ENCODE assay signal across 2 cellular contexts in the genomic region with DNA sequence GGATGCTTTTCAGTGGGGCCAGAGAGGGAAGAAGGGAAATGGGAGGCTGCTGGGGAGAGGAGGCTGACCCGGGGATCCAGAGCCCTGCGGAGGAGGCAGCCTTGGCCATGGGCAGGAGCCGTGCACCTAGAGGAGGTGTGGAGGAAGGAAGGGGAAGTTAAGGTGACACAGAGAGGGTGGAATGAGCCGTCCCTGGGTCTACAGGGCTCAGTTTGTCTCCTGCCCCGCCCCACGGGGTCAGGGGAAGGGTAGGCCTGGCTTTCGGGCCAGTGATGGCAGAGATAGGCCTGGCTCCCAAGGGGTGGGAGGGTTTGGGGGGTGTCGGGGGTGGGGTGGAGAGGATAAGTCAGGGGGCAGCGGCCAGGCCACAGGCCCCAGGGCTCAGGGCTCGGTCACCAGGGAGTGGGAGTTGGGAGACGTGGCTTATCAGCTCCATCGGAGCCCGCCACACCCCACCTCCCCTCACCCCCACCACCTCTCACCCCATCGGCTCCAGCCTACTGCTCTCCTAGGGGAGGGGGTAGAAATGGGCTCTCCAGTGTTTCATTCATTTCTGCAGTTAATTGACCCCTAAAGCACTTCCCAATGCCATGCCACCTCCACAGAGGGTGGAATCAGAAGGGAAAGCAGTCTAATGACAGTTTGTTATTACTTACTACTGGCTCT.
TF ChIP-seq lines count a peak whose summit lies in the region.

No MANE protein-coding gene starts in this region.

TF ChIP-seq in HepG2, 621 proteins besides CTCF, POLR2A, EP300 and RAD21:
- no peak for TF ChIP-seq PCBP2 (optimal IDR thresholded peaks at IDR 0.05; ENCODE audit: low read depth, low read length, poor library complexity, severe bottlenecking)
- TF ChIP-seq, protein P1, sequence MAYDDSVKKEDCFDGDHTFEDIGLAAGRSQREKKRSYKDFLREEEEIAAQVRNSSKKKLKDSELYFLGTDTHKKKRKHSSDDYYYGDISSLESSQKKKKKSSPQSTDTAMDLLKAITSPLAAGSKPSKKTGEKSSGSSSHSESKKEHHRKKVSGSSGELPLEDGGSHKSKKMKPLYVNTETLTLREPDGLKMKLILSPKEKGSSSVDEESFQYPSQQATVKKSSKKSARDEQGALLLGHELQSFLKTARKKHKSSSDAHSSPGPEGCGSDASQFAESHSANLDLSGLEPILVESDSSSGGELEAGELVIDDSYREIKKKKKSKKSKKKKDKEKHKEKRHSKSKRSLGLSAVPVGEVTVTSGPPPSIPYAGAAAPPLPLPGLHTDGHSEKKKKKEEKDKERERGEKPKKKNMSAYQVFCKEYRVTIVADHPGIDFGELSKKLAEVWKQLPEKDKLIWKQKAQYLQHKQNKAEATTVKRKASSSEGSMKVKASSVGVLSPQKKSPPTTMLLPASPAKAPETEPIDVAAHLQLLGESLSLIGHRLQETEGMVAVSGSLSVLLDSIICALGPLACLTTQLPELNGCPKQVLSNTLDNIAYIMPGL (CRISPR knock-in tag; IDR thresholded peaks at IDR 0.05; ENCODE audit: borderline replicate concordance in 1 of 2, low read depth in 1 of 2): no peak
- TF ChIP-seq, protein P2, sequence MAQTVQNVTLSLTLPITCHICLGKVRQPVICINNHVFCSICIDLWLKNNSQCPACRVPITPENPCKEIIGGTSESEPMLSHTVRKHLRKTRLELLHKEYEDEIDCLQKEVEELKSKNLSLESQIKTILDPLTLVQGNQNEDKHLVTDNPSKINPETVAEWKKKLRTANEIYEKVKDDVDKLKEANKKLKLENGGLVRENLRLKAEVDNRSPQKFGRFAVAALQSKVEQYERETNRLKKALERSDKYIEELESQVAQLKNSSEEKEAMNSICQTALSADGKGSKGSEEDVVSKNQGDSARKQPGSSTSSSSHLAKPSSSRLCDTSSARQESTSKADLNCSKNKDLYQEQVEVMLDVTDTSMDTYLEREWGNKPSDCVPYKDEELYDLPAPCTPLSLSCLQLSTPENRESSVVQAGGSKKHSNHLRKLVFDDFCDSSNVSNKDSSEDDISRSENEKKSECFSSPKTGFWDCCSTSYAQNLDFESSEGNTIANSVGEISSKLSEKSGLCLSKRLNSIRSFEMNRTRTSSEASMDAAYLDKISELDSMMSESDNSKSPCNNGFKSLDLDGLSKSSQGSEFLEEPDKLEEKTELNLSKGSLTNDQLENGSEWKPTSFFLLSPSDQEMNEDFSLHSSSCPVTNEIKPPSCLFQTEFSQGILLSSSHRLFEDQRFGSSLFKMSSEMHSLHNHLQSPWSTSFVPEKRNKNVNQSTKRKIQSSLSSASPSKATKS (CRISPR knock-in tag; IDR thresholded peaks at IDR 0.05): no peak
- no peak for TF ChIP-seq ATRX (CRISPR knock-in tag; IDR thresholded peaks at IDR 0.05; ENCODE audit: borderline replicate concordance)
- TF ChIP-seq, protein P3, sequence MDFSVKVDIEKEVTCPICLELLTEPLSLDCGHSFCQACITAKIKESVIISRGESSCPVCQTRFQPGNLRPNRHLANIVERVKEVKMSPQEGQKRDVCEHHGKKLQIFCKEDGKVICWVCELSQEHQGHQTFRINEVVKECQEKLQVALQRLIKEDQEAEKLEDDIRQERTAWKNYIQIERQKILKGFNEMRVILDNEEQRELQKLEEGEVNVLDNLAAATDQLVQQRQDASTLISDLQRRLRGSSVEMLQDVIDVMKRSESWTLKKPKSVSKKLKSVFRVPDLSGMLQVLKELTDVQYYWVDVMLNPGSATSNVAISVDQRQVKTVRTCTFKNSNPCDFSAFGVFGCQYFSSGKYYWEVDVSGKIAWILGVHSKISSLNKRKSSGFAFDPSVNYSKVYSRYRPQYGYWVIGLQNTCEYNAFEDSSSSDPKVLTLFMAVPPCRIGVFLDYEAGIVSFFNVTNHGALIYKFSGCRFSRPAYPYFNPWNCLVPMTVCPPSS (IDR thresholded peaks at IDR 0.05): no peak
- TF ChIP-seq ZNF775 (CRISPR knock-in tag; IDR thresholded peaks at IDR 0.05; ENCODE audit: borderline replicate concordance): no peak
- TF ChIP-seq ZNF12 (CRISPR knock-in tag; IDR thresholded peaks at IDR 0.05): 0 out of 2 replicates have a peak, but pooled peaks have one; percentile 1

TF ChIP-seq in H1, 55 proteins besides CTCF, POLR2A, EP300 and RAD21:
- TF ChIP-seq BCL11A (IDR thresholded peaks at IDR 0.05; ENCODE audit: low read depth in 2 of 2, low read length in 2 of 2) (no peak), EZH2 (IDR thresholded peaks at IDR 0.05; ENCODE audit: low read depth, low read length, severe bottlenecking) (no peak)
- TF ChIP-seq, protein P4, sequence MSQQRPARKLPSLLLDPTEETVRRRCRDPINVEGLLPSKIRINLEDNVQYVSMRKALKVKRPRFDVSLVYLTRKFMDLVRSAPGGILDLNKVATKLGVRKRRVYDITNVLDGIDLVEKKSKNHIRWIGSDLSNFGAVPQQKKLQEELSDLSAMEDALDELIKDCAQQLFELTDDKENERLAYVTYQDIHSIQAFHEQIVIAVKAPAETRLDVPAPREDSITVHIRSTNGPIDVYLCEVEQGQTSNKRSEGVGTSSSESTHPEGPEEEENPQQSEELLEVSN (IDR thresholded peaks at IDR 0.05): no peak
